ENCODE assay signal across 17 cellular contexts in the genomic region with DNA sequence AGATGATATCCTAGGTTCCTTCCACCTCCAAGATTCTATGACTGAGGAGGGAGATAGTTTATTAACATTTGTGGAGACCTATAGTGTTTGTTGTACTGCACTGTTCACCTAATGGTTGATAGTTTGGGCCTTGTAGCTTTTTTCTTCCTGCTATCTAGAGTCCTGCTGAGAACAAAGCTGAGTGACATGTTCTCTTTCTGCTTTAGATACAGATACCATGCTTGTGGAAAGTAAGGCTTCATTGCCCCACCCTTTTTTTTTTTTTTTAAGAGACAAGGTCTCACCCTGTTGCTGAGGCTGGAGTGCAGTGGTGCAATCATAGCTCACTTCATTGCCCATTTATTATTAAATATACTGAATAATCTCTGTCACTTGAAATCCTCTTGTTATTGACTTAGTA. TPM values are rescaled to one million over a fixed set of nuclear protein-coding genes. Genes with fewer than 3 reads are reported as not detected.
DNase-seq lines count a peak whose midpoint lies in the region; ATAC-seq, FAIRE-seq and TF ChIP-seq lines count a peak whose summit lies in the region.
"Had no signal": no experiment of that assay in that cellular context is flagged by ENCODE, and none has a peak within 500 bp of the region (broad histone marks: within the 10 kb centered on the region; RNA-seq: fewer than 3 reads in every experiment).

No MANE protein-coding gene starts in this region.

- H3K79me2 ChIP-seq in GM12878 (ENCODE audit: control insufficient read depth, insufficient read depth, low read length) = no peaks in the 10 kb centered on the region

- no peak overlapping the region for H2AFZ ChIP-seq in GM12878 (ENCODE audit: control insufficient read depth, low read depth, low read length)
- H2AFZ ChIP-seq: GM23338 had no signal

- H3K4me1 ChIP-seq in cardiac muscle cell (ENCODE audit: low read depth) (no peaks in the 10 kb centered on the region), GM12878 (ENCODE audit: control insufficient read depth, insufficient read depth, low read length) (no peaks in the 10 kb centered on the region)

- TF ChIP-seq CTCF in cardiac muscle cell (IDR thresholded peaks at IDR 0.05; ENCODE audit: low read depth, low read length) (no peak), GM12878 (IDR thresholded peaks at IDR 0.05 in 2 of 3, conservative IDR thresholded peaks at IDR 0.05 in 1 of 3; ENCODE audit: control insufficient read depth in 2 of 3, extremely low read depth in 1 of 3, insufficient read depth in 1 of 3, low read depth in 3 of 3, low read length in 3 of 3) (no peak)

- peaks cover 66% of the 10 kb centered on the region for H3K36me3 ChIP-seq in cardiac muscle cell
- H3K36me3 ChIP-seq in GM12878 (ENCODE audit: control insufficient read depth in 2 of 2, insufficient read depth in 2 of 2, low read length in 1 of 2) = peaks cover 2 to 16% of the 10 kb centered on the region in 2 experiments

- H3K27me3 ChIP-seq in cardiac muscle cell (no peaks in the 10 kb centered on the region), GM12878 (replicated peaks in 1 of 2; ENCODE audit: control insufficient read depth in 2 of 2, insufficient read depth in 2 of 2, low read length in 1 of 2) (no peaks in the 10 kb centered on the region)

- TF ChIP-seq RAD21 in GM12878 (IDR thresholded peaks at IDR 0.05; ENCODE audit: insufficient read depth, low read depth, low read length) = no peak

- no peak for DNase-seq in cardiac muscle cell (ENCODE audit: low read depth in 1 of 2, low spot score in 1 of 2)
- no peak for DNase-seq in cardiac septum (ENCODE audit: low spot score)
- DNase-seq in HTR-8/SVneo (ENCODE audit: insufficient read length, low spot score) = no peak
- DNase-seq in GM12878 (ENCODE audit: low read depth, low spot score) = no peak
- DNase-seq in DMS53 (lab: John Stamatoyannopoulos, UW) = no peak
- DNase-seq: C1 segment of cervical spinal cord; Calu3; CD4-positive, alpha-beta memory T cell; COR-L47; EL; GDM1; H9 had no signal

- no peaks in the 10 kb centered on the region for H4K20me1 ChIP-seq in GM12878 (ENCODE audit: control insufficient read depth, insufficient read depth)

- RAD21 ChIA-PET in GM12878 (lab: Charles Lee; ENCODE audit: unreplicated experiment) = no interaction called here

- in situ Hi-C loops in GM12878 (cut with MboI) = no loop called here

- FAIRE-seq in HTR-8/SVneo (lab: Jason Lieb, UNC) = peak; percentile 28
- FAIRE-seq in GM12878 (lab: Jason Lieb, UNC) = peak; percentile 13
- FAIRE-seq: GM12891, GM18507 had no signal

- BruUV-seq in GM12878 (replicated peaks; lab: Mats Ljungman, UMichigan) = no TSS peak

- H3K4me2 ChIP-seq in GM12878 (ENCODE audit: control insufficient read depth, insufficient read depth) = no peak overlapping the region
- H3K4me2 ChIP-seq: GM23338 had no signal

- H3K4me3 ChIP-seq in cardiac muscle cell (no peak overlapping the region), GM12878 (no peak overlapping the region)
- H3K4me3 ChIP-seq: GM23338 had no signal

- H3K27ac ChIP-seq in cardiac muscle cell (peak overlapping the region; percentile 73), GM12878 (ENCODE audit: control insufficient read depth, insufficient read depth) (no peak overlapping the region)

- H3K9me3 ChIP-seq in cardiac muscle cell (ENCODE audit: low read depth) (no peaks in the 10 kb centered on the region), GM12878 (replicated peaks; ENCODE audit: control insufficient read depth, insufficient read depth, low read length) (no peaks in the 10 kb centered on the region)

- no peak for TF ChIP-seq POLR2A in GM12878 (IDR thresholded peaks at IDR 0.05; ENCODE audit: low read depth, low read length)

- no peak overlapping the region for H3K9ac ChIP-seq in GM12878 (ENCODE audit: control insufficient read depth, insufficient read depth, low read length)

- intact Hi-C loops in cardiac septum (cut with DNase I) = no loop called here
- intact Hi-C loops in GM12878 (cut with micrococcal nuclease; ENCODE audit: unreplicated experiment) = no loop called here

- CTCF ChIA-PET in GM12878 (lab: Yijun Ruan, JAX) = interaction anchor here (0.6 kb wide), 1 partner anchor 18 kb away, joined by 3 read pairs; no protein-coding TSS in a partner anchor

- no peak for TF ChIP-seq EP300 in GM12878 (IDR thresholded peaks at IDR 0.05; ENCODE audit: borderline replicate concordance in 1 of 2, control insufficient read depth in 1 of 2, low read depth in 2 of 2, low read length in 2 of 2)

- SMC1A ChIA-PET in GM12878 (lab: Charles Lee; ENCODE audit: uncharacterized antibody, unreplicated experiment) = interaction anchor here (1.5 kb wide), 1 partner anchor 21 kb away, joined by 5 read pairs; no protein-coding TSS in a partner anchor

- POLR2A ChIA-PET in GM12878 (lab: Charles Lee) = no interaction called here

- no peak for ATAC-seq in GM12878
- no peak for ATAC-seq in activated CD4-positive, CD25-positive, alpha-beta regulatory T cell treated with anti-CD3 and anti-CD28 coated beads, Interleukin-2, amount 50 U/mL, for 24 hours
- ATAC-seq: GM23338, HCT116 had no signal

RNA-seq across cellular contexts. Expression of a gene that starts 12.3 kb away (rescaled TPM):
- total RNA-seq in cardiac muscle cell (70.6 and 77.9 TPM in 2 replicates), cardiac septum (123 TPM), GM12878 (2014; rRNA removed) (51.2 and 54.1 TPM in 2 replicates), GM12878 (2014; rRNA removed; fragmentation: Illumina TruSeq; extraction: Trizol) (44.3 and 45.6 TPM in 2 replicates), GM12878 (2021) (38.2 and 38.8 TPM in 2 replicates)
- polyA plus RNA-seq in cardiac muscle cell (94.7 and 110 TPM in 2 replicates), GM12878 (2011; rRNA removed) (42.0 and 43.8 TPM in 2 replicates), GM12878 (2014; fragmentation: Illumina TruSeq; extraction: Trizol) (55.2 and 67.2 TPM in 2 replicates), GM12878 (2014; fragmentation: Nextera tagmentation; extraction: Ambion mirVana) (10 to 100 TPM; 16.5 to 21.4 TPM), GM12878 (2014; rRNA removed) (27.9 and 36.0 TPM in 2 replicates), GM12878 (2016; fragmentation: Nextera tagmentation; extraction: Ambion mirVana) (10 to 100 TPM; 71.3 to 79.9 TPM)
- 18.7 and 19.4 TPM in 2 replicates for total RNA-seq in GM12878 (2013; cell fraction: nucleolus; rRNA removed)
- polyA plus RNA-seq in GM12878 (2011; ENCODE audit: low read depth) = 12.1 TPM
- 25.3 and 27.1 TPM in 2 replicates for polyA plus RNA-seq in GM12878 (2011; cell fraction: cytosol; rRNA removed)
- 13.5 and 14.4 TPM in 2 replicates for polyA plus RNA-seq in GM12878 (2011; cell fraction: nucleus; rRNA removed)
- polyA plus RNA-seq in GM12878 (2012) = 19.7 and 19.8 TPM in 2 replicates
- 29.6 and 33.5 TPM in 2 replicates for polyA minus RNA-seq in GM12878 (2011; rRNA and poly(A)+ RNA removed)
- 20.6 and 21.0 TPM in 2 replicates for polyA minus RNA-seq in GM12878 (2011; cell fraction: cytosol; rRNA and poly(A)+ RNA removed)
- polyA minus RNA-seq in GM12878 (2011; cell fraction: nucleus; rRNA and poly(A)+ RNA removed) = 8.2 and 15.6 TPM in 2 replicates

RNA-seq across cellular contexts. Expression of a gene that starts 36.3 kb away (rescaled TPM):
- 1.3 and 2.4 TPM in 2 replicates for total RNA-seq in cardiac muscle cell
- polyA plus RNA-seq in cardiac muscle cell = 0.36 and 5.9 TPM in 2 replicates
- total RNA-seq in cardiac septum = 2.0 TPM
- total RNA-seq in GM12878 (2013; cell fraction: nucleolus; rRNA removed) = 0.69 and 2.1 TPM in 2 replicates
- total RNA-seq in GM12878 (2014; rRNA removed) = 0.73 and 1.2 TPM in 2 replicates
- 0.92 and 1.9 TPM in 2 replicates for total RNA-seq in GM12878 (2014; rRNA removed; fragmentation: Illumina TruSeq; extraction: Trizol)
- 0.51 and 0.58 TPM in 2 replicates for total RNA-seq in GM12878 (2021)
- polyA plus RNA-seq in GM12878 (2011; ENCODE audit: low read depth) = 1.0 TPM
- polyA plus RNA-seq in GM12878 (2011; rRNA removed) = 0.60 and 0.85 TPM in 2 replicates
- polyA plus RNA-seq in GM12878 (2011; cell fraction: cytosol; rRNA removed) = 0.19 and 0.23 TPM in 2 replicates
- polyA plus RNA-seq in GM12878 (2011; cell fraction: nucleus; rRNA removed) = 0.47 and 0.66 TPM in 2 replicates
- 0.72 and 0.80 TPM in 2 replicates for polyA plus RNA-seq in GM12878 (2012)
- polyA plus RNA-seq in GM12878 (2014; fragmentation: Illumina TruSeq; extraction: Trizol) = 0.90 and 1.4 TPM in 2 replicates
- 1 to 10 TPM; 1.7 to 3.0 TPM for polyA plus RNA-seq in GM12878 (2014; fragmentation: Nextera tagmentation; extraction: Ambion mirVana)
- 0.32 and 0.73 TPM in 2 replicates for polyA plus RNA-seq in GM12878 (2014; rRNA removed)
- 1 to 10 TPM; 2.2 TPM for polyA plus RNA-seq in GM12878 (2016; fragmentation: Nextera tagmentation; extraction: Ambion mirVana)
- polyA minus RNA-seq in GM12878 (2011; rRNA and poly(A)+ RNA removed) = 0.37 TPM in 1 of 2 replicates, not detected in the other
- polyA minus RNA-seq in GM12878 (2011; cell fraction: cytosol; rRNA and poly(A)+ RNA removed) = not detected in 2 replicates
- polyA minus RNA-seq in GM12878 (2011; cell fraction: nucleus; rRNA and poly(A)+ RNA removed) = 0.24 and 0.67 TPM in 2 replicates
- total RNA-seq: CD4-positive, alpha-beta memory T cell had no signal
- polyA plus RNA-seq: CD4-positive, alpha-beta memory T cell had no signal

RNA-seq across cellular contexts. Expression of a gene that starts 36.6 kb away (rescaled TPM):
- total RNA-seq in cardiac muscle cell = 15.0 and 19.6 TPM in 2 replicates
- polyA plus RNA-seq in cardiac muscle cell = 12.8 and 16.2 TPM in 2 replicates
- total RNA-seq in cardiac septum = 9.7 TPM
- 30.5 and 33.5 TPM in 2 replicates for total RNA-seq in GM12878 (2013; cell fraction: nucleolus; rRNA removed)
- 16.3 and 20.6 TPM in 2 replicates for total RNA-seq in GM12878 (2014; rRNA removed)
- total RNA-seq in GM12878 (2014; rRNA removed; fragmentation: Illumina TruSeq; extraction: Trizol) = 38.7 TPM in 2 replicates
- total RNA-seq in GM12878 (2021) = 18.1 and 19.2 TPM in 2 replicates
- polyA plus RNA-seq in GM12878 (2011; ENCODE audit: low read depth) = 23.0 TPM
- 22.3 and 37.5 TPM in 2 replicates for polyA plus RNA-seq in GM12878 (2011; rRNA removed)
- polyA plus RNA-seq in GM12878 (2011; cell fraction: cytosol; rRNA removed) = 8.9 and 9.2 TPM in 2 replicates
- 14.9 and 15.0 TPM in 2 replicates for polyA plus RNA-seq in GM12878 (2011; cell fraction: nucleus; rRNA removed)
- polyA plus RNA-seq in GM12878 (2012) = 17.5 and 21.9 TPM in 2 replicates
- 43.3 and 53.9 TPM in 2 replicates for polyA plus RNA-seq in GM12878 (2014; fragmentation: Illumina TruSeq; extraction: Trizol)
- polyA plus RNA-seq in GM12878 (2014; fragmentation: Nextera tagmentation; extraction: Ambion mirVana) = 10 to 100 TPM in 1 of 2 experiments, 1 to 10 TPM in 1; 9.6 to 11.5 TPM
- polyA plus RNA-seq in GM12878 (2014; rRNA removed) = 14.7 and 17.6 TPM in 2 replicates
- polyA plus RNA-seq in GM12878 (2016; fragmentation: Nextera tagmentation; extraction: Ambion mirVana) = 10 to 100 TPM; 19.2 to 21.5 TPM
- 19.4 and 20.2 TPM in 2 replicates for polyA minus RNA-seq in GM12878 (2011; rRNA and poly(A)+ RNA removed)
- polyA minus RNA-seq in GM12878 (2011; cell fraction: cytosol; rRNA and poly(A)+ RNA removed) = 9.8 and 12.3 TPM in 2 replicates
- polyA minus RNA-seq in GM12878 (2011; cell fraction: nucleus; rRNA and poly(A)+ RNA removed) = 10.4 and 14.6 TPM in 2 replicates

RNA-seq across cellular contexts. Expression of a gene that starts 49.0 kb away (rescaled TPM):
- total RNA-seq in cardiac muscle cell (46.7 and 97.1 TPM in 2 replicates), cardiac septum (100 TPM), GM12878 (2014; rRNA removed) (143 and 155 TPM in 2 replicates), GM12878 (2014; rRNA removed; fragmentation: Illumina TruSeq; extraction: Trizol) (71.5 and 76.0 TPM in 2 replicates), GM12878 (2021) (72.7 and 83.0 TPM in 2 replicates)
- polyA plus RNA-seq in cardiac muscle cell (149 and 204 TPM in 2 replicates), GM12878 (2011; rRNA removed) (76.8 and 92.4 TPM in 2 replicates), GM12878 (2014; fragmentation: Illumina TruSeq; extraction: Trizol) (26.4 and 64.9 TPM in 2 replicates), GM12878 (2014; fragmentation: Nextera tagmentation; extraction: Ambion mirVana) (100 to 1,000 TPM; 247 to 271 TPM), GM12878 (2014; rRNA removed) (123 and 154 TPM in 2 replicates), GM12878 (2016; fragmentation: Nextera tagmentation; extraction: Ambion mirVana) (100 to 1,000 TPM; 201 to 214 TPM)
- 13.3 and 13.4 TPM in 2 replicates for total RNA-seq in GM12878 (2013; cell fraction: nucleolus; rRNA removed)
- 29.5 TPM for polyA plus RNA-seq in GM12878 (2011; ENCODE audit: low read depth)
- polyA plus RNA-seq in GM12878 (2011; cell fraction: cytosol; rRNA removed) = 91.5 and 120 TPM in 2 replicates
- polyA plus RNA-seq in GM12878 (2011; cell fraction: nucleus; rRNA removed) = 43.3 and 53.0 TPM in 2 replicates
- 59.6 and 80.0 TPM in 2 replicates for polyA plus RNA-seq in GM12878 (2012)
- 24.4 and 28.1 TPM in 2 replicates for polyA minus RNA-seq in GM12878 (2011; rRNA and poly(A)+ RNA removed)
- polyA minus RNA-seq in GM12878 (2011; cell fraction: cytosol; rRNA and poly(A)+ RNA removed) = 6.9 and 7.2 TPM in 2 replicates
- 11.9 and 14.5 TPM in 2 replicates for polyA minus RNA-seq in GM12878 (2011; cell fraction: nucleus; rRNA and poly(A)+ RNA removed)

RNA-seq across cellular contexts. Expression of a gene that starts 49.1 kb away (rescaled TPM):
- total RNA-seq in cardiac muscle cell (52.1 and 70.7 TPM in 2 replicates), cardiac septum (209 TPM), GM12878 (2014; rRNA removed) (138 and 162 TPM in 2 replicates), GM12878 (2014; rRNA removed; fragmentation: Illumina TruSeq; extraction: Trizol) (114 and 119 TPM in 2 replicates), GM12878 (2021) (117 and 120 TPM in 2 replicates)
- polyA plus RNA-seq in cardiac muscle cell (176 and 184 TPM in 2 replicates), GM12878 (2011; rRNA removed) (198 and 232 TPM in 2 replicates), GM12878 (2014; fragmentation: Illumina TruSeq; extraction: Trizol) (142 and 159 TPM in 2 replicates), GM12878 (2014; fragmentation: Nextera tagmentation; extraction: Ambion mirVana) (100 to 1,000 TPM; 469 to 775 TPM), GM12878 (2014; rRNA removed) (119 and 133 TPM in 2 replicates), GM12878 (2016; fragmentation: Nextera tagmentation; extraction: Ambion mirVana) (100 to 1,000 TPM; 312 to 346 TPM)
- 32.1 and 37.3 TPM in 2 replicates for total RNA-seq in GM12878 (2013; cell fraction: nucleolus; rRNA removed)
- 116 TPM for polyA plus RNA-seq in GM12878 (2011; ENCODE audit: low read depth)
- polyA plus RNA-seq in GM12878 (2011; cell fraction: cytosol; rRNA removed) = 348 and 397 TPM in 2 replicates
- 178 and 185 TPM in 2 replicates for polyA plus RNA-seq in GM12878 (2011; cell fraction: nucleus; rRNA removed)
- polyA plus RNA-seq in GM12878 (2012) = 84.8 and 109 TPM in 2 replicates
- polyA minus RNA-seq in GM12878 (2011; rRNA and poly(A)+ RNA removed) = 304 and 353 TPM in 2 replicates
- 64.4 and 76.7 TPM in 2 replicates for polyA minus RNA-seq in GM12878 (2011; cell fraction: cytosol; rRNA and poly(A)+ RNA removed)
- 25.6 and 48.9 TPM in 2 replicates for polyA minus RNA-seq in GM12878 (2011; cell fraction: nucleus; rRNA and poly(A)+ RNA removed)
